ENCODE assay signal across 11 cellular contexts in genomic region chr20:17559338-17559737, GRCh38. TPM values are rescaled to one million over a fixed set of nuclear protein-coding genes. Genes with fewer than 3 reads are reported as not detected.
DNase-seq lines count a peak whose midpoint lies in the region; ATAC-seq and TF ChIP-seq lines count a peak whose summit lies in the region.
"Had no signal": no experiment of that assay in that cellular context is flagged by ENCODE, and none has a peak within 500 bp of the region (broad histone marks: within the 10 kb centered on the region; RNA-seq: fewer than 3 reads in every experiment).

No MANE protein-coding gene starts in this region.

- H3K4me3 ChIP-seq in HUES48 (ENCODE audit: low read depth, low read length) = no peak overlapping the region
- H3K4me3 ChIP-seq in adrenal gland = no peak overlapping the region
- no peak overlapping the region for H3K4me3 ChIP-seq in stomach

- TF ChIP-seq CTCF in adrenal gland (IDR thresholded peaks at IDR 0.05) (no peak), stomach (IDR thresholded peaks at IDR 0.05) (no peak)

- no peaks in the 10 kb centered on the region for H3K9me3 ChIP-seq in HUES48 (ENCODE audit: control insufficient read depth, insufficient read depth, low read length)
- H3K9me3 ChIP-seq in adrenal gland (replicated peaks in 1 of 3) = no peaks in the 10 kb centered on the region
- H3K9me3 ChIP-seq in stomach = no peaks in the 10 kb centered on the region

- H3K27me3 ChIP-seq in HUES48 (ENCODE audit: control insufficient read depth, insufficient read depth, low read length) (no peaks in the 10 kb centered on the region), adrenal gland (no peaks in the 10 kb centered on the region), layer of hippocampus (ENCODE audit: control insufficient read depth, insufficient read depth, low read length) (no peaks in the 10 kb centered on the region), stomach (no peaks in the 10 kb centered on the region)

- 54 to 92% (median 88%) methylated on average over 1 to 6 of the region's 6 CpGs for WGBS in adrenal gland, 4 donors
- 80 to 95% (median 91%) methylated on average over 5 to 6 of the region's 6 CpGs for WGBS in stomach, 5 donors

- TF ChIP-seq EP300 in stomach (IDR thresholded peaks at IDR 0.05) = no peak

- no peak for DNase-seq in adrenal gland
- DNase-seq in stomach = no peak
- no peak for DNase-seq in NCI-H2107 (lab: John Stamatoyannopoulos, UW)
- no peak for DNase-seq in erythroblast (lab: John Stamatoyannopoulos, UW)
- no peak for DNase-seq in left lobe of liver (ENCODE audit: low spot score)
- DNase-seq: activated naive CD4-positive, alpha-beta T cell; COR-L47; cortex of kidney had no signal

- H3K4me1 ChIP-seq in HUES48 (ENCODE audit: control insufficient read depth, insufficient read depth, low read length) (peaks cover 27% of the 10 kb centered on the region), adrenal gland (replicated peaks in 1 of 2) (peaks cover 17 to 24% of the 10 kb centered on the region in 2 donors), stomach (peaks cover 21 to 51% (median 38%) of the 10 kb centered on the region in 4 donors)

- no peak for ATAC-seq in HG03045 (IDR thresholded peaks at IDR 0.05; ENCODE audit: unreplicated experiment)
- no peak for ATAC-seq in left lobe of liver

- H3K9ac ChIP-seq in HUES48 (ENCODE audit: low read depth, low read length) = no peak overlapping the region

- H3K36me3 ChIP-seq in HUES48 (ENCODE audit: control insufficient read depth, insufficient read depth, low read length) = no peaks in the 10 kb centered on the region
- H3K36me3 ChIP-seq in adrenal gland (replicated peaks in 1 of 2) = no peaks in the 10 kb centered on the region
- H3K36me3 ChIP-seq in stomach = no peaks in the 10 kb centered on the region

- intact Hi-C loops in adrenal gland (cut with DNase I) = no loop called here
- intact Hi-C loops in stomach (cut with DNase I; ENCODE audit: low total_unique reads) = no loop called here

- peak overlapping the region; percentile 89 for H3K27ac ChIP-seq in HUES48 (ENCODE audit: low read depth, low read length)
- H3K27ac ChIP-seq in adrenal gland = peak overlapping the region; percentile 83 to 97 (median 91)
- H3K27ac ChIP-seq in layer of hippocampus (ENCODE audit: low read depth, low read length) = peak overlapping the region; percentile 38
- H3K27ac ChIP-seq in stomach = peak overlapping the region; percentile 58 to 100 (median 91)

- TF ChIP-seq POLR2A in adrenal gland (IDR thresholded peaks at IDR 0.05) (no peak), stomach (IDR thresholded peaks at IDR 0.05) (no peak), erythroblast (IDR thresholded peaks at IDR 0.05; ENCODE audit: low read length) (no peak)

RNA-seq across cellular contexts. Expression of gene DSTN, which starts 10.5 kb away (rescaled TPM):
- total RNA-seq in adrenal gland (100 to 1,000 TPM; 256 to 385 (median 280) TPM), stomach (1,000 to 10,000 TPM in 1 of 5 donors, 100 to 1,000 TPM in 4; 334 to 1,254 (median 555) TPM), left lobe of liver (96.2 TPM)
- polyA plus RNA-seq in adrenal gland (100 to 1,000 TPM; 184 to 552 (median 192) TPM), stomach (100 to 1,000 TPM; 464 to 624 (median 598) TPM)

RNA-seq across cellular contexts. Expression of gene BFSP1, which starts 28.2 kb away (rescaled TPM):
- total RNA-seq in adrenal gland (10 to 100 TPM in 1 of 8 donors, 1 to 10 TPM in 5, under 1 TPM in 2; 0.39 to 18.5 (median 2.7) TPM), stomach (1 to 10 TPM in 3 of 5 donors, not detected in 2; 1.7 to 7.1 (median 3.2) TPM), left lobe of liver (0.10 TPM)
- polyA plus RNA-seq in adrenal gland (1 to 10 TPM; 1.7 to 3.3 (median 1.9) TPM), stomach (1 to 10 TPM in 1 of 3 donors, under 1 TPM in 1, not detected in 1; 0.70 to 1.2 TPM)

Comparison
In these comparisons a context has a peak if more than half of its experiments do, and no peak if none do; other contexts are left out.
1. H3K27ac ChIP-seq: peak in every context shown above with its lines; median percentile 91 in adrenal gland; 91 in stomach; 89 in HUES48; 38 in layer of hippocampus.